ENCODE assay signal across 16 cellular contexts in the genomic region with DNA sequence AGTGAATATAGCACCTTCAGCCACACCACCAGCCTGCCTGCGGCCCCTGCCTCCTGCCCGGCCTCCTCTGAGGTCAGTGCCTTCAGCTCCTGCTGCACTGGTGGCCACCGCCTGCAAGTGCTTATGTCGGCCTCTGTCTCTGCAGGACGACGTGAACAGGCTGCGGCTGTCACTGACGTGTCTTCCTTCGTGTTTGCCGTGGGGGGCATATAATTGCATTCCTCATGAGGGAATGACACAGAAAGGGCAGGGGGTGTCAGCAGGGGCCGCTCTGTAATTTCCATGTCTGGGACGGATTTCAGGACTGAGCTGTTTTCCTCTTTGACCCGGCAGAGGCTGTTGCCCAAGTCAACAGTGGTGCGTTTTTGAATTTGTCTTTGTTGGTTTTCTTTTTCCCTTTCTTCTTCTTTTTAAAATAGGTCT. TPM values are rescaled to one million over a fixed set of nuclear protein-coding genes. Genes with fewer than 3 reads are reported as not detected.
DNase-seq lines count a peak whose midpoint lies in the region; ATAC-seq, FAIRE-seq and TF ChIP-seq lines count a peak whose summit lies in the region.
"Had no signal": no experiment of that assay in that cellular context is flagged by ENCODE, and none has a peak within 500 bp of the region (broad histone marks: within the 10 kb centered on the region; RNA-seq: fewer than 3 reads in every experiment).

No MANE protein-coding gene starts in this region.

- H3K4me2 ChIP-seq in astrocyte (ENCODE audit: low read length) (peak overlapping the region; percentile 39), mesendoderm (ENCODE audit: low read length) (no peak overlapping the region)

- no peak overlapping the region for H2AFZ ChIP-seq in astrocyte (ENCODE audit: low read depth, low read length)

- H2BK120ac ChIP-seq in mesendoderm (ENCODE audit: low read depth, low read length): no peak overlapping the region

- no peak overlapping the region for H2AK5ac ChIP-seq in mesendoderm (ENCODE audit: low read length)

- peaks cover 16% of the 10 kb centered on the region for H3K36me3 Mint-ChIP-seq in astrocyte (ENCODE audit: low read depth, unreplicated experiment)

- H3K27me3 Mint-ChIP-seq in astrocyte (ENCODE audit: low read depth, unreplicated experiment): no peaks in the 10 kb centered on the region

- H3K4me1 ChIP-seq in HEK293 (ENCODE audit: control insufficient read depth, insufficient read depth, low read length) (no peaks in the 10 kb centered on the region), astrocyte (ENCODE audit: insufficient read depth, low read length) (peaks cover 15% of the 10 kb centered on the region), stomach (peaks cover 43 to 93% (median 71%) of the 10 kb centered on the region in 4 donors), gastrocnemius medialis (peaks cover 0 to 6% of the 10 kb centered on the region in 2 donors), mesendoderm (ENCODE audit: control insufficient read depth, low read depth, low read length) (peaks cover 2% of the 10 kb centered on the region)

- no peak overlapping the region for H3K56ac ChIP-seq in mesendoderm (ENCODE audit: low read length)

- H3K27ac ChIP-seq in HEK293 (ENCODE audit: extremely low read depth, low read depth, low read length): no peak overlapping the region
- no peak overlapping the region for H3K27ac ChIP-seq in astrocyte (ENCODE audit: low read depth, low read length)
- peak overlapping the region; percentile 5 to 64 (median 45) for H3K27ac ChIP-seq in stomach
- no peak overlapping the region for H3K27ac ChIP-seq in gastrocnemius medialis
- H3K27ac ChIP-seq in mesendoderm (ENCODE audit: low read depth, low read length): no peak overlapping the region
- H3K27ac ChIP-seq: body of pancreas, SK-N-MC, tibial artery had no signal

- H3K9me3 Mint-ChIP-seq in astrocyte (ENCODE audit: unreplicated experiment): no peaks in the 10 kb centered on the region
- H3K9me3 Mint-ChIP-seq: activated T-helper 2 cell treated with anti-CD3 and anti-CD28 coated beads, Interferon-gamma antibody, Interleukin-2, Interleukin-4, amounts not matched to agents 10 μg/mL and 5 μg/mL and 100 μg/mL, durations not matched to agents 14 hours and 24 hours and 36 hours had no signal

- H3K9ac ChIP-seq in astrocyte (ENCODE audit: low read length) (peak overlapping the region; percentile 8), mesendoderm (ENCODE audit: low read length) (no peak overlapping the region)

- peaks cover 95% of the 10 kb centered on the region for H4K20me1 ChIP-seq in astrocyte (ENCODE audit: insufficient read depth, low read length)

- in situ Hi-C loops in gastrocnemius medialis (cut with MboI; ENCODE audit: low sequenced_read_pairs in 4 of 4): no loop called here

- intact Hi-C loops in stomach (cut with DNase I; ENCODE audit: low total_unique reads): no loop called here
- intact Hi-C loops in gastrocnemius medialis (cut with DNase I; ENCODE audit: low total_unique reads): no loop called here

- POLR2A ChIA-PET in HEK293 (lab: Yijun Ruan, JAX): no interaction called here

- H2BK15ac ChIP-seq in mesendoderm (replicated peaks; ENCODE audit: low read depth): no peak overlapping the region

- H3K4me3 ChIP-seq in HEK293 (ENCODE audit: low read depth, low read length) (no peak overlapping the region), astrocyte (ENCODE audit: insufficient read depth, low read depth, low read length) (no peak overlapping the region), stomach (no peak overlapping the region), gastrocnemius medialis (no peak overlapping the region), mesendoderm (ENCODE audit: low read length) (no peak overlapping the region)
- H3K4me3 ChIP-seq: body of pancreas, SK-N-MC, tibial artery had no signal

- no peaks in the 10 kb centered on the region for H3K27me3 ChIP-seq in astrocyte (ENCODE audit: insufficient read depth, low read length)
- no peaks in the 10 kb centered on the region for H3K27me3 ChIP-seq in stomach
- H3K27me3 ChIP-seq in gastrocnemius medialis: no peaks in the 10 kb centered on the region
- H3K27me3 ChIP-seq in mesendoderm (ENCODE audit: insufficient read depth, low read length, poor library complexity): no peaks in the 10 kb centered on the region
- H3K27me3 ChIP-seq: body of pancreas, tibial artery had no signal

- H3K79me2 ChIP-seq in astrocyte (ENCODE audit: insufficient read depth, low read length) (peaks cover 91% of the 10 kb centered on the region), mesendoderm (ENCODE audit: control insufficient read depth, insufficient read depth, low read length) (peaks cover 48% of the 10 kb centered on the region)

- H4K8ac ChIP-seq in mesendoderm (ENCODE audit: low read depth, low read length): no peak overlapping the region

- TF ChIP-seq EP300 in stomach (IDR thresholded peaks at IDR 0.05): no peak

- H3K23ac ChIP-seq in mesendoderm (ENCODE audit: low read length): no peak overlapping the region

- no peak for ATAC-seq in gastrocnemius medialis
- ATAC-seq in HG03469 (IDR thresholded peaks at IDR 0.05; ENCODE audit: unreplicated experiment): no peak

- whole genome bisulfite sequencing in stomach, 5 donors: 58 to 75% (median 67%) methylated on average over 7 to 14 of the region's 14 CpGs
- WGBS in mesendoderm (ENCODE audit: extremely low coverage, insufficient coverage, low lambda C conversion rate): no CpG with 5 or more reads among the region's 14 CpGs

- H3K4me3 Mint-ChIP-seq in astrocyte (ENCODE audit: unreplicated experiment): no peak overlapping the region

- H3K18ac ChIP-seq in mesendoderm (ENCODE audit: low read length): no peak overlapping the region

- H3K79me1 ChIP-seq in mesendoderm (ENCODE audit: low read length): peaks cover 52% of the 10 kb centered on the region

- H4K5ac ChIP-seq in mesendoderm (ENCODE audit: low read length): no peak overlapping the region

- no peak overlapping the region for H3K27ac Mint-ChIP-seq in astrocyte (ENCODE audit: unreplicated experiment)
- H3K27ac Mint-ChIP-seq: activated T-helper 2 cell treated with anti-CD3 and anti-CD28 coated beads, Interferon-gamma antibody, Interleukin-2, Interleukin-4, amounts not matched to agents 10 μg/mL and 5 μg/mL and 100 μg/mL, durations not matched to agents 14 hours and 24 hours and 36 hours had no signal

- FAIRE-seq in astrocyte (lab: Jason Lieb, UNC): no peak
- FAIRE-seq: frontal cortex had no signal

- no peak for TF ChIP-seq CTCF in HEK293 (tag by site-specific recombination; IDR thresholded peaks at IDR 0.05)
- no peak for TF ChIP-seq CTCF in astrocyte (IDR thresholded peaks at IDR 0.05; ENCODE audit: insufficient read depth, low read depth, low read length)
- no peak for TF ChIP-seq CTCF in stomach (IDR thresholded peaks at IDR 0.05)
- no peak for TF ChIP-seq CTCF in gastrocnemius medialis (IDR thresholded peaks at IDR 0.05 in 4 of 5, conservative IDR thresholded peaks at IDR 0.05 in 1 of 5)

- CTCF ChIA-PET in HEK293 (lab: Yijun Ruan, JAX): no interaction called here

- DNase-seq in astrocyte (ENCODE audit: low read depth) (no peak), left kidney (ENCODE audit: low read depth, low spot score) (peak; percentile 47), stomach (no peak), gastrocnemius medialis (no peak), mesendoderm (no peak), HT-29 (ENCODE audit: low spot score) (no peak)
- DNase-seq: activated CD4-positive, alpha-beta T cell treated with anti-CD3 and anti-CD28 coated beads, Interleukin-2, amount 50 U/mL, for 48 hours; body of pancreas; GOT3; NCI-H1417 treated with DMSO at 0.1 percent for 48 hours; tibial artery had no signal

- H3K4me1 Mint-ChIP-seq in astrocyte (ENCODE audit: low read depth, unreplicated experiment): peaks cover 43% of the 10 kb centered on the region

- no peak overlapping the region for H2BK5ac ChIP-seq in mesendoderm (ENCODE audit: low read length)

- no peak for TF ChIP-seq POLR2A in stomach (IDR thresholded peaks at IDR 0.05)
- TF ChIP-seq POLR2A in gastrocnemius medialis (IDR thresholded peaks at IDR 0.05): no peak

- H3K36me3 ChIP-seq in HEK293 (ENCODE audit: control insufficient read depth in 2 of 2, insufficient read depth in 1 of 2, low read length in 2 of 2) (peaks cover 0 to 15% of the 10 kb centered on the region in 2 experiments; a peak in 1 of 3 replicates), astrocyte (ENCODE audit: insufficient read depth, low read length) (peaks cover 3% of the 10 kb centered on the region), stomach (peaks cover 0 to 12% (median 8%) of the 10 kb centered on the region in 4 donors), gastrocnemius medialis (no peaks in the 10 kb centered on the region), mesendoderm (ENCODE audit: control insufficient read depth, insufficient read depth, low read length) (no peaks in the 10 kb centered on the region)
- H3K36me3 ChIP-seq: tibial artery had no signal

- no peak overlapping the region for H3K4ac ChIP-seq in mesendoderm (ENCODE audit: low read depth, low read length)

- H3K9me3 ChIP-seq in HEK293 (ENCODE audit: control insufficient read depth, insufficient read depth, low read depth, low read length) (no peaks in the 10 kb centered on the region), astrocyte (ENCODE audit: insufficient read depth, low read depth, low read length) (no peaks in the 10 kb centered on the region), stomach (no peaks in the 10 kb centered on the region), gastrocnemius medialis (no peaks in the 10 kb centered on the region)
- H3K9me3 ChIP-seq: body of pancreas, tibial artery had no signal

TF ChIP-seq in HEK293, 187 proteins besides CTCF, POLR2A, EP300 and RAD21:
- TF ChIP-seq ZIC2 (tag by site-specific recombination; IDR thresholded peaks at IDR 0.05) (peak; percentile 56), ZNF350 (tag by site-specific recombination; IDR thresholded peaks at IDR 0.05) (no peak)

RNA-seq across cellular contexts. Expression of a gene that starts 28.5 kb away (rescaled TPM):
- total RNA-seq in astrocyte: 64.5 and 71.5 TPM in 2 replicates
- 10 to 100 TPM; 11.1 to 71.0 (median 31.9) TPM for total RNA-seq in stomach
- 10 to 100 TPM; 11.5 to 54.3 (median 30.5) TPM for polyA plus RNA-seq in stomach
- 1 to 10 TPM in 3 of 4 donors, under 1 TPM in 1; 0.90 to 5.1 (median 2.7) TPM for total RNA-seq in gastrocnemius medialis
- 36.2 TPM for polyA plus RNA-seq in mesendoderm (2013, experiment 1 of 2)
- 36.4 TPM for polyA plus RNA-seq in mesendoderm (2013, experiment 2 of 2)
- 17.3 and 24.7 TPM in 2 replicates for total RNA-seq in HT-29 (2014; rRNA removed; shearing (Covaris generic))

Comparison
In these comparisons a context has a peak if more than half of its experiments do, and no peak if none do; other contexts are left out.
1. H3K27ac ChIP-seq: peak in stomach (5 of 5); none in HEK293 (single experiment), astrocyte (single experiment), gastrocnemius medialis (0 of 4) and mesendoderm (single experiment).